1 cellular context compared by ENCODE assay signal in genomic region chr10:105952153-105952552, GRCh38.
TF ChIP-seq lines count a peak whose summit lies in the region.

No MANE protein-coding gene starts in this region.

TF ChIP-seq in GM12878, 131 proteins besides CTCF, POLR2A, EP300 and RAD21 (continued from another document):
- TF ChIP-seq CBX3 (IDR thresholded peaks at IDR 0.05; ENCODE audit: borderline replicate concordance, low read depth) = no peak
- no peak for TF ChIP-seq TAF1 (IDR thresholded peaks at IDR 0.05; ENCODE audit: borderline replicate concordance, low read depth, low read length)
- TF ChIP-seq LARP7 (IDR thresholded peaks at IDR 0.05) = no peak
- TF ChIP-seq CHD1 (IDR thresholded peaks at IDR 0.05; ENCODE audit: low read depth, low read length) = no peak
- TF ChIP-seq MYB (IDR thresholded peaks at IDR 0.05; ENCODE audit: borderline replicate concordance, low read depth, low read length) = no peak
- TF ChIP-seq CBX5 (IDR thresholded peaks at IDR 0.05; ENCODE audit: low read depth) = no peak
- TF ChIP-seq RBBP5 (conservative IDR thresholded peaks at IDR 0.05) = no peak
- TF ChIP-seq IKZF2 (IDR thresholded peaks at IDR 0.05) = no peak
- no peak for TF ChIP-seq CBFB (IDR thresholded peaks at IDR 0.05; ENCODE audit: low read depth)
- no peak for TF ChIP-seq YY1 (IDR thresholded peaks at IDR 0.05; ENCODE audit: low read depth, low read length)
- no peak for TF ChIP-seq MYC (IDR thresholded peaks at IDR 0.05; ENCODE audit: insufficient read depth, insufficient read length, insufficient replicate concordance, low read length, severe bottlenecking)
- no peak for TF ChIP-seq ETV6 (conservative IDR thresholded peaks at IDR 0.05 in 1 of 2, IDR thresholded peaks at IDR 0.05 in 1 of 2; ENCODE audit: borderline replicate concordance in 1 of 2, low read depth in 1 of 2)
- no peak for TF ChIP-seq RCOR1 (conservative IDR thresholded peaks at IDR 0.05; ENCODE audit: low read depth, low read length)
- no peak for TF ChIP-seq SIN3A (IDR thresholded peaks at IDR 0.05; ENCODE audit: low read depth, low read length)
- TF ChIP-seq MLLT1 (IDR thresholded peaks at IDR 0.05) = no peak
- TF ChIP-seq NBN (IDR thresholded peaks at IDR 0.05) = no peak
- no peak for TF ChIP-seq DPF2 (IDR thresholded peaks at IDR 0.05)
- TF ChIP-seq RB1 (IDR thresholded peaks at IDR 0.05; ENCODE audit: borderline replicate concordance) = no peak
- TF ChIP-seq POU2F2 (IDR thresholded peaks at IDR 0.05; ENCODE audit: borderline replicate concordance, low read depth, low read length) = no peak
- no peak for TF ChIP-seq MTA2 (IDR thresholded peaks at IDR 0.05; ENCODE audit: low read depth)
- TF ChIP-seq SKIL (IDR thresholded peaks at IDR 0.05; ENCODE audit: low read depth, poor library complexity, severe bottlenecking) = peak; percentile 41
- TF ChIP-seq SP1 (IDR thresholded peaks at IDR 0.05; ENCODE audit: low read depth, low read length) = no peak
- peak; percentile 56; the same call in 1 of the 2 replicates for TF ChIP-seq PKNOX1 (IDR thresholded peaks at IDR 0.05)
- TF ChIP-seq ZNF384 (IDR thresholded peaks at IDR 0.05; ENCODE audit: borderline replicate concordance, low read depth, low read length) = no peak
- TF ChIP-seq FOXK2 (IDR thresholded peaks at IDR 0.05) = no peak
- TF ChIP-seq RUNX3 (IDR thresholded peaks at IDR 0.05; ENCODE audit: low read length) = no peak
- TF ChIP-seq SREBF1 (IDR thresholded peaks at IDR 0.05; ENCODE audit: low read length) = no peak
